16 cellular contexts compared by ENCODE assay signal in genomic region chr9:126621919-126622735, GRCh38. TPM values are rescaled to one million over a fixed set of nuclear protein-coding genes. Genes with fewer than 3 reads are reported as not detected.
A peak's percentile ranks its signal among the peaks of the same experiment; 100 is the strongest.
DNase-seq lines count a peak whose midpoint lies in the region; ATAC-seq, FAIRE-seq and TF ChIP-seq lines count a peak whose summit lies in the region.
"Had no signal": no experiment of that assay in that cellular context is flagged by ENCODE, and none has a peak within 500 bp of the region (broad histone marks: within the 10 kb centered on the region; RNA-seq: fewer than 3 reads in every experiment).

No MANE protein-coding gene starts in this region.

- peak overlapping the region; percentile 30; the same call in 2 of the 3 replicates for H3K4me3 Mint-ChIP-seq in GM23338
- no peak overlapping the region for H3K4me3 Mint-ChIP-seq in stimulated activated naive B cell treated with anti-CD40 and anti-IgM and Interleukin-4, amounts not matched to agents 10 μg/mL and 1 μg/mL and 100 μg/mL, for 72 hours
- H3K4me3 Mint-ChIP-seq: CD4-positive, CD25-positive, alpha-beta regulatory T cell had no signal

- no peaks in the 10 kb centered on the region for H3K9me1 ChIP-seq in K562 (ENCODE audit: control insufficient read depth, insufficient read depth, low read length)

- H3K9me3 ChIP-seq in K562 (replicated peaks; ENCODE audit: control insufficient read depth, insufficient read depth, low read depth, low read length) (no peaks in the 10 kb centered on the region), hepatocyte (ENCODE audit: low read depth) (no peaks in the 10 kb centered on the region)

- TF ChIP-seq EP300 in K562 (IDR thresholded peaks at IDR 0.05; ENCODE audit: low read length), result no peak

- H3K4me2 ChIP-seq in GM23338 (peak overlapping the region; percentile 87), K562 (ENCODE audit: insufficient read depth, low read length) (no peak overlapping the region), hepatocyte (no peak overlapping the region)

- H3K9me2 ChIP-seq in GM23338 (ENCODE audit: insufficient read depth) (no peaks in the 10 kb centered on the region), hepatocyte (replicated peaks; ENCODE audit: insufficient read depth) (no peaks in the 10 kb centered on the region)

- H3K27ac ChIP-seq in GM23338 (ENCODE audit: low read depth) (no peak overlapping the region), K562 (ENCODE audit: extremely low read depth, low read depth, low read length) (no peak overlapping the region), hepatocyte (no peak overlapping the region)

- DNase-seq in GM23338 (ENCODE audit: low spot score), result peak; percentile 60
- no peak for DNase-seq in K562 (ENCODE audit: extremely low read depth in 1 of 4, low spot score in 3 of 4)
- DNase-seq in left kidney (ENCODE audit: low read depth, low spot score), result peak; percentile 82
- DNase-seq in stimulated activated naive B cell treated with anti-CD40 and anti-IgM and Interleukin-4, amounts not matched to agents 10 μg/mL and 1 μg/mL and 100 μg/mL, for 72 hours, result no peak
- no peak for DNase-seq in NK-92 treated with Interleukin-12 subunit alpha and Interleukin-12 subunit beta, amount 100 ng/mL, for 24 hours (lab: John Stamatoyannopoulos, UW)
- no peak for DNase-seq in hepatocyte (ENCODE audit: low spot score)
- DNase-seq: Calu3; CD4-positive, CD25-positive, alpha-beta regulatory T cell; IMR-90; NCI-H187 treated with DMSO at 0.1 percent for 48 hours; NCI-H526 treated with DMSO at 0.1 percent for 48 hours; SHP77 treated with DMSO at 0.1 percent for 48 hours had no signal

- intact Hi-C loops in K562 (cut with micrococcal nuclease), result no loop called here

- peaks cover 99% of the 10 kb centered on the region for H3K27me3 Mint-ChIP-seq in GM23338 (ENCODE audit: insufficient read depth, low read depth, poor library complexity)
- peaks cover 68 to 90% of the 10 kb centered on the region in 2 donors for H3K27me3 Mint-ChIP-seq in stimulated activated naive B cell treated with anti-CD40 and anti-IgM and Interleukin-4, amounts not matched to agents 10 μg/mL and 1 μg/mL and 100 μg/mL, for 72 hours

- BruUV-seq in K562 (replicated peaks; lab: Mats Ljungman, UMichigan), result no TSS peak

- FAIRE-seq in K562 (lab: Jason Lieb, UNC), result no peak
- FAIRE-seq: GM12878 had no signal

- ATAC-seq in GM23338 (no peak; the same call in 2 of the 3 replicates), K562 (no peak), GM18498 (IDR thresholded peaks at IDR 0.05; ENCODE audit: unreplicated experiment) (no peak)
- no peak for ATAC-seq in stimulated activated naive B cell treated with anti-CD40 and anti-IgM and Interleukin-4, amounts not matched to agents 10 μg/mL and 1 μg/mL and 100 μg/mL, for 72 hours (replicated peaks)
- ATAC-seq: GM12878 had no signal

- H3K9ac ChIP-seq in K562 (ENCODE audit: insufficient read depth in 1 of 2, low read depth in 2 of 2, low read length in 2 of 2), result no peak overlapping the region

- TF ChIP-seq RAD21 in K562 (CRISPR knock-in tag; conservative IDR thresholded peaks at IDR 0.05 in 1 of 2, IDR thresholded peaks at IDR 0.05 in 1 of 2), result no peak

- H4K20me1 ChIP-seq in GM23338 (replicated peaks; ENCODE audit: insufficient read depth), result peaks cover 18% of the 10 kb centered on the region
- peaks cover 11% of the 10 kb centered on the region; the same call in 1 of the 2 replicates for H4K20me1 ChIP-seq in K562 (replicated peaks; ENCODE audit: control insufficient read depth, insufficient read depth, low read length)
- H4K20me1 ChIP-seq in hepatocyte (ENCODE audit: insufficient read depth, poor library complexity, severe bottlenecking), result no peaks in the 10 kb centered on the region

- H3K4me1 Mint-ChIP-seq in GM23338, result peaks cover 63% of the 10 kb centered on the region
- H3K4me1 Mint-ChIP-seq in stimulated activated naive B cell treated with anti-CD40 and anti-IgM and Interleukin-4, amounts not matched to agents 10 μg/mL and 1 μg/mL and 100 μg/mL, for 72 hours, result peaks cover 20 to 48% of the 10 kb centered on the region in 2 donors

- WGBS in K562 (ENCODE audit: insufficient coverage, low coverage, missing lambda C conversion rate), result under 1% methylated on average over 17 of the region's 18 CpGs
- 30% methylated on average over 18 of the region's 18 CpGs for WGBS in hepatocyte (ENCODE audit: low lambda C conversion rate, missing lambda C conversion rate)

- no peak for TF ChIP-seq POLR2A in K562 (conservative IDR thresholded peaks at IDR 0.05)

- H3K4me3 ChIP-seq in GM23338 (peak overlapping the region; percentile 39; the same call in 1 of the 2 replicates), K562 (no peak overlapping the region), hepatocyte (no peak overlapping the region)
- H3K4me3 ChIP-seq: GM12878 had no signal

- H3K4me1 ChIP-seq in GM23338 (ENCODE audit: insufficient read depth), result peaks cover 72% of the 10 kb centered on the region
- peaks cover 0 to 33% of the 10 kb centered on the region in 2 experiments; a peak in 2 of 5 replicates for H3K4me1 ChIP-seq in K562 (replicated peaks in 1 of 2; ENCODE audit: control insufficient read depth in 2 of 2, insufficient read depth in 2 of 2, low read length in 2 of 2)
- peaks cover 12% of the 10 kb centered on the region for H3K4me1 ChIP-seq in hepatocyte (ENCODE audit: insufficient read depth)

- CTCF ChIA-PET in K562 (lab: Yijun Ruan, JAX; ENCODE audit: low intra/inter-chr PET ratio), result no interaction called here

- H3K9me3 Mint-ChIP-seq in GM23338, result no peaks in the 10 kb centered on the region
- H3K9me3 Mint-ChIP-seq in stimulated activated naive B cell treated with anti-CD40 and anti-IgM and Interleukin-4, amounts not matched to agents 10 μg/mL and 1 μg/mL and 100 μg/mL, for 72 hours, result no peaks in the 10 kb centered on the region

- peaks cover 100% of the 10 kb centered on the region for H3K27me3 ChIP-seq in GM23338 (ENCODE audit: insufficient read depth)
- peaks cover 52 to 89% of the 10 kb centered on the region in 2 experiments; a peak in 4 of 5 replicates for H3K27me3 ChIP-seq in K562 (ENCODE audit: control insufficient read depth in 2 of 2, insufficient read depth in 2 of 2, low read length in 2 of 2)
- H3K27me3 ChIP-seq in hepatocyte, result peaks cover 100% of the 10 kb centered on the region

- POLR2A ChIA-PET in K562 (lab: Yijun Ruan, JAX), result interaction anchor here (0.6 kb wide), 1 partner anchor 21 kb away, joined by 3 read pairs; no protein-coding TSS in a partner anchor

- H3K36me3 Mint-ChIP-seq in GM23338 (ENCODE audit: low read depth), result no peaks in the 10 kb centered on the region
- peaks cover 3 to 6% of the 10 kb centered on the region in 2 donors for H3K36me3 Mint-ChIP-seq in stimulated activated naive B cell treated with anti-CD40 and anti-IgM and Interleukin-4, amounts not matched to agents 10 μg/mL and 1 μg/mL and 100 μg/mL, for 72 hours
- H3K36me3 Mint-ChIP-seq: CD4-positive, CD25-positive, alpha-beta regulatory T cell had no signal

- in situ Hi-C loops in K562 (cut with MboI), result no loop called here

- H3F3A ChIP-seq in GM23338 (replicated peaks; ENCODE audit: low read depth), result peaks cover 14% of the 10 kb centered on the region

- no peak for TF ChIP-seq CTCF in GM23338 (conservative IDR thresholded peaks at IDR 0.05; ENCODE audit: low read depth in 2 of 2)
- no peak for TF ChIP-seq CTCF in K562 (IDR thresholded peaks at IDR 0.05 in 2 of 3, conservative IDR thresholded peaks at IDR 0.05 in 1 of 3; ENCODE audit: insufficient read depth in 2 of 3, low read depth in 1 of 3, low read length in 3 of 3)
- TF ChIP-seq CTCF in hepatocyte (IDR thresholded peaks at IDR 0.05; ENCODE audit: poor library complexity), result no peak

- H3K36me3 ChIP-seq in GM23338 (ENCODE audit: insufficient read depth) (no peaks in the 10 kb centered on the region), K562 (ENCODE audit: control insufficient read depth, insufficient read depth, low read length) (no peaks in the 10 kb centered on the region), hepatocyte (replicated peaks; ENCODE audit: insufficient read depth, low read depth) (no peaks in the 10 kb centered on the region)

- no peaks in the 10 kb centered on the region for H3K79me2 ChIP-seq in GM23338 (replicated peaks; ENCODE audit: insufficient read depth)
- no peaks in the 10 kb centered on the region for H3K79me2 ChIP-seq in K562 (ENCODE audit: control insufficient read depth, insufficient read depth, low read length)
- no peaks in the 10 kb centered on the region for H3K79me2 ChIP-seq in hepatocyte

- no peak overlapping the region for H3K27ac Mint-ChIP-seq in GM23338
- H3K27ac Mint-ChIP-seq in stimulated activated naive B cell treated with anti-CD40 and anti-IgM and Interleukin-4, amounts not matched to agents 10 μg/mL and 1 μg/mL and 100 μg/mL, for 72 hours, result peak overlapping the region; percentile 53

- H2AFZ ChIP-seq in GM23338 (no peak overlapping the region), K562 (ENCODE audit: low read depth, low read length) (no peak overlapping the region), hepatocyte (no peak overlapping the region)

TF ChIP-seq in GM23338, 12 proteins besides CTCF, POLR2A, EP300 and RAD21:
- peak; percentile 66 for TF ChIP-seq EZH2 (IDR thresholded peaks at IDR 0.05; ENCODE audit: low read depth, unreplicated experiment)
- no peak for TF ChIP-seq CREB1 (CRISPR knock-in tag; IDR thresholded peaks at IDR 0.05; ENCODE audit: low read depth)

RNA-seq across cellular contexts. Expression of gene LMX1B, which starts 8.4 kb away (rescaled TPM):
- total RNA-seq in GM23338 (2014; rRNA removed; shearing (Covaris generic)), result 0.21 TPM in 1 of 2 replicates, not detected in the other
- polyA plus RNA-seq in GM23338 (2016; fragmentation: Nextera tagmentation; extraction: Ambion mirVana) (0.05 and 0.08 TPM in 2 replicates), K562 (2011; rRNA removed) (not detected in 2 replicates), K562 (2014; fragmentation: Illumina TruSeq; extraction: Trizol) (not detected in 2 replicates), K562 (2014; fragmentation: Nextera tagmentation; extraction: Ambion mirVana) (not detected), K562 (2014; rRNA removed) (not detected in 2 replicates), hepatocyte (0.13 and 0.16 TPM in 2 replicates)
- not detected in 2 replicates for total RNA-seq in K562 (2011; cell fraction: chromatin; rRNA removed; ENCODE audit: low replicate concordance)
- not detected in 2 replicates for total RNA-seq in K562 (2011; cell fraction: nucleolus; rRNA removed)
- not detected in 2 replicates for total RNA-seq in K562 (2011; cell fraction: nucleoplasm; rRNA removed)
- total RNA-seq in K562 (2014; rRNA removed) (not detected in 2 replicates), K562 (2014; rRNA removed; fragmentation: Illumina TruSeq; extraction: Trizol) (not detected in 2 replicates), K562 (2015; rRNA removed; fragmentation: Illumina TruSeq; extraction: Trizol) (not detected in 2 replicates), K562 (2021) (not detected in 2 replicates), hepatocyte (0.24 TPM in 1 of 2 replicates, not detected in the other)
- not detected in 2 replicates for polyA plus RNA-seq in K562 (2011; cell fraction: cytosol; rRNA removed)
- polyA plus RNA-seq in K562 (2011; cell fraction: nucleus; rRNA removed), result not detected in 2 replicates
- not detected in 2 replicates for polyA plus RNA-seq in K562 (2012)
- polyA minus RNA-seq in K562 (2011; rRNA and poly(A)+ RNA removed), result not detected in 2 replicates
- not detected in 2 replicates for polyA minus RNA-seq in K562 (2011; cell fraction: cytosol; rRNA and poly(A)+ RNA removed)
- polyA minus RNA-seq in K562 (2011; cell fraction: nucleus; rRNA and poly(A)+ RNA removed), result not detected in 2 replicates
- total RNA-seq: Calu3; CD4-positive, CD25-positive, alpha-beta regulatory T cell; GM12878; IMR-90; LHCN-M2; OCI-LY7 had no signal
- polyA plus RNA-seq: CD4-positive, CD25-positive, alpha-beta regulatory T cell; GM12878; IMR-90 had no signal

Comparison
In these comparisons a context has a peak if more than half of its experiments do, and no peak if none do; other contexts are left out.
1. DNase-seq: peak in GM23338 (single experiment) and left kidney (single experiment); none in K562 (0 of 4), stimulated activated naive B cell treated with anti-CD40 and anti-IgM and Interleukin-4, amounts not matched to agents 10 μg/mL and 1 μg/mL and 100 μg/mL, for 72 hours (single experiment), NK-92 treated with Interleukin-12 subunit alpha and Interleukin-12 subunit beta, amount 100 ng/mL, for 24 hours (single experiment) and hepatocyte (single experiment).